Comparison of ENCODE assay signal across 9 cellular contexts in the genomic region with DNA sequence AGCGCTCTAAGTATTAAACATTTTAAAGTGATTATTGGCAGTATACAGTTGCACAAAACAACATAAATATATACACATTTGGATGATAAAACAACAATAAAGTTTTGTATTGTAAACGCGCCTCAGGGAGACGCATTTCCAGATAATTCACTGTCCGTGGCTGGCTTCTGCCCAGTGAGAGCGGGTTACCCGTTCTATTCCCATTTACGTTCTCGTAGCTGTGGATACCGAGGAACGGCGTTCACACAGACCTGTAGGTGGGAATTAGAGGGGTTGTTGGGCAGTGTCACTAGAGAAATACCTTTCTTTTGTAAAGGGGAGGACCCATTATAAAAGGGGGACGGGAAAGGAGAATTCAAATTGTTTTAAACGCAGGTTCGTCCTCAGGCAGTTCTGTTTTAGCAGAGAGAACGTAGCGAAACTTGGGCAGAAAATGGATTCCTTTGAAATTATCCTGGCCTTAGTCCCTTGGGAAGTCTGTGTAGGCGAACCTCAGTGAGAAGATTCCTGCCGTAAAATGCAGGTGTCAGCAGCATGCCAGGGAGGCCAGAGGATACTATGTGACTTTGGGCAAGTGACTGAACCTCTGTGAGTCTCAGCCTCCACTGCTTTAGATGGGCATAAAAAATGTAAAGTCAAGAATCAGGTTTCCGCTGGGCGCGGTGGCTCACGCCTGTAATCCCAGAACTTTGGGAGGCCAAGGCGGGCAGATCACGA. TPM values are rescaled to one million over a fixed set of nuclear protein-coding genes. Genes with fewer than 3 reads are reported as not detected.
DNase-seq lines count a peak whose midpoint lies in the region; FAIRE-seq and TF ChIP-seq lines count a peak whose summit lies in the region.
"Had no signal": no experiment of that assay in that cellular context is flagged by ENCODE, and none has a peak within 500 bp of the region (broad histone marks: within the 10 kb centered on the region; RNA-seq: fewer than 3 reads in every experiment).

No MANE protein-coding gene starts in this region.

- H3K27me3 ChIP-seq in DOHH2 (ENCODE audit: control insufficient read depth, low read length) (no peaks in the 10 kb centered on the region), osteoblast (ENCODE audit: insufficient read depth, low read length) (no peaks in the 10 kb centered on the region)

- H3K4me3 ChIP-seq in DOHH2 (ENCODE audit: low read length) (peak overlapping the region; percentile 80), OCI-LY7 (ENCODE audit: low read depth, low read length, poor library complexity, severe bottlenecking) (peak overlapping the region; percentile 91), osteoblast (ENCODE audit: insufficient read depth, low read length) (peak overlapping the region; percentile 92)

- no TSS peak for BruUV-seq in OCI-LY7 (replicated peaks; lab: Mats Ljungman, UMichigan)

- in situ Hi-C loops in GM13977 (cut with MboI; ENCODE audit: low pct_unique_long_range_greater_than_20kb, low sequenced_read_pairs, unreplicated experiment): no loop called here

- no peak for FAIRE-seq in frontal cortex (lab: Jason Lieb, UNC)

- H4K20me1 ChIP-seq in DOHH2 (ENCODE audit: control insufficient read depth, insufficient read depth, low read depth, low read length) (no peaks in the 10 kb centered on the region), OCI-LY7 (ENCODE audit: insufficient read depth, low read length) (no peaks in the 10 kb centered on the region), osteoblast (ENCODE audit: insufficient read depth, low read length) (peaks cover 2% of the 10 kb centered on the region)

- intact Hi-C loops in OCI-LY7 (cut with micrococcal nuclease; ENCODE audit: unreplicated experiment): no loop called here

- H3F3A ChIP-seq in DOHH2 (ENCODE audit: control insufficient read depth, insufficient read depth): peaks cover 10% of the 10 kb centered on the region

- POLR2A ChIA-PET in OCI-LY7 (lab: Charles Lee): no interaction called here

- H3K9me3 ChIP-seq in DOHH2 (ENCODE audit: control insufficient read depth, insufficient read depth, low read length) (no peaks in the 10 kb centered on the region), OCI-LY7 (ENCODE audit: low read length) (no peaks in the 10 kb centered on the region), osteoblast (ENCODE audit: low read depth, low read length) (no peaks in the 10 kb centered on the region)

- H3K4me2 ChIP-seq in DOHH2 (ENCODE audit: low read length) (peak overlapping the region; percentile 89), OCI-LY7 (ENCODE audit: low read length) (peak overlapping the region; percentile 100), osteoblast (ENCODE audit: insufficient read depth, low read length) (peak overlapping the region; percentile 100)

- CTCF ChIA-PET in OCI-LY7 (lab: Charles Lee; ENCODE audit: unreplicated experiment): no interaction called here

- H3K27ac ChIP-seq in DOHH2 (ENCODE audit: low read depth, low read length) (peak overlapping the region; percentile 60), OCI-LY7 (ENCODE audit: low read depth, low read length, poor library complexity, severe bottlenecking) (peak overlapping the region; percentile 83), epithelial cell of prostate (peak overlapping the region; percentile 78), osteoblast (ENCODE audit: low read depth, low read length) (peak overlapping the region; percentile 95)

- H3K36me3 ChIP-seq in DOHH2 (ENCODE audit: control insufficient read depth, low read length): peaks cover 3% of the 10 kb centered on the region
- no peaks in the 10 kb centered on the region for H3K36me3 ChIP-seq in OCI-LY7 (ENCODE audit: insufficient read depth, low read length)
- peaks cover 9% of the 10 kb centered on the region for H3K36me3 ChIP-seq in osteoblast (ENCODE audit: insufficient read depth, low read length)

- H2AFZ ChIP-seq in OCI-LY7 (ENCODE audit: low read length): peak overlapping the region; percentile 35; the same call in 1 of the 2 replicates
- peak overlapping the region; percentile 78 for H2AFZ ChIP-seq in osteoblast (ENCODE audit: low read length)

- H3K9me2 ChIP-seq in DOHH2 (replicated peaks; ENCODE audit: control insufficient read depth, low read length) (no peaks in the 10 kb centered on the region), OCI-LY7 (ENCODE audit: insufficient read depth, low read length) (no peaks in the 10 kb centered on the region)

- DNase-seq in OCI-LY7 (ENCODE audit: low spot score) (no peak), epithelial cell of prostate (ENCODE audit: low read depth, low spot score) (no peak), osteoblast (ENCODE audit: insufficient read length, low spot score, missing footprints) (peak; percentile 64), GM13977 (ENCODE audit: low spot score) (no peak), frontal cortex (ENCODE audit: low spot score in 2 of 2) (no peak), iPS-NIHi11 (ENCODE audit: low spot score) (no peak), NCI-H69 (lab: John Stamatoyannopoulos, UW) (no peak)

- peaks cover 45% of the 10 kb centered on the region for H3K4me1 ChIP-seq in DOHH2 (ENCODE audit: control insufficient read depth, low read length)
- peaks cover 22% of the 10 kb centered on the region for H3K4me1 ChIP-seq in OCI-LY7 (ENCODE audit: insufficient read depth, low read length, poor library complexity, severe bottlenecking)
- H3K4me1 ChIP-seq in osteoblast (ENCODE audit: insufficient read depth, low read length): peaks cover 20% of the 10 kb centered on the region

- TF ChIP-seq CTCF in DOHH2 (IDR thresholded peaks at IDR 0.05; ENCODE audit: low read depth, low read length, poor library complexity, severe bottlenecking) (no peak), OCI-LY7 (conservative IDR thresholded peaks at IDR 0.05; ENCODE audit: low read length) (no peak), osteoblast (IDR thresholded peaks at IDR 0.05; ENCODE audit: extremely low read depth, low read depth, low read length) (no peak), GM13977 (IDR thresholded peaks at IDR 0.05; ENCODE audit: extremely low read depth, insufficient read depth, missing control alignments) (no peak)

- H3K79me2 ChIP-seq in DOHH2 (ENCODE audit: control insufficient read depth, low read length) (peaks cover 64% of the 10 kb centered on the region), OCI-LY7 (ENCODE audit: insufficient read depth, low read depth, low read length) (peaks cover 50% of the 10 kb centered on the region), osteoblast (ENCODE audit: insufficient read depth, low read length) (peaks cover 57% of the 10 kb centered on the region)

RNA-seq across cellular contexts. Expression of gene MTG2, which starts 0.8 kb away (rescaled TPM):
- 20.3 and 24.1 TPM in 2 replicates for total RNA-seq in OCI-LY7 (2014; rRNA removed; shearing (Covaris generic))
- total RNA-seq in OCI-LY7 (2022): 37.5 and 38.6 TPM in 2 replicates
- total RNA-seq in osteoblast: 22.1 and 25.0 TPM in 2 replicates
- total RNA-seq in frontal cortex: 17.5 TPM

RNA-seq across cellular contexts. Expression of gene HRH3, which starts 36.5 kb away (rescaled TPM):
- total RNA-seq in OCI-LY7 (2014; rRNA removed; shearing (Covaris generic)): not detected in 2 replicates
- total RNA-seq in OCI-LY7 (2022) (not detected in 2 replicates), osteoblast (not detected in 2 replicates), frontal cortex (0.82 TPM)
- total RNA-seq: NCI-H460 had no signal

RNA-seq across cellular contexts. Expression of gene SS18L1, which starts 40.0 kb away (rescaled TPM):
- 13.0 and 17.0 TPM in 2 replicates for total RNA-seq in OCI-LY7 (2014; rRNA removed; shearing (Covaris generic))
- total RNA-seq in OCI-LY7 (2022) (16.8 and 17.7 TPM in 2 replicates), osteoblast (12.7 TPM in 2 replicates), frontal cortex (86.0 TPM)

RNA-seq across cellular contexts. Expression of gene PSMA7, which starts 40.4 kb away (rescaled TPM):
- total RNA-seq in OCI-LY7 (2014; rRNA removed; shearing (Covaris generic)): 247 and 362 TPM in 2 replicates
- total RNA-seq in OCI-LY7 (2022): 223 and 266 TPM in 2 replicates
- 208 and 215 TPM in 2 replicates for total RNA-seq in osteoblast
- total RNA-seq in frontal cortex: 124 TPM

RNA-seq across cellular contexts. Expression of gene OSBPL2, which starts 54.7 kb away (rescaled TPM):
- 17.2 and 20.7 TPM in 2 replicates for total RNA-seq in OCI-LY7 (2014; rRNA removed; shearing (Covaris generic))
- 40.0 and 44.8 TPM in 2 replicates for total RNA-seq in OCI-LY7 (2022)
- total RNA-seq in osteoblast: 35.8 and 39.8 TPM in 2 replicates
- 42.4 TPM for total RNA-seq in frontal cortex
